Comparison of ENCODE assay signal across 9 cellular contexts in genomic region chr11:76798656-76799055, GRCh38. TPM values are rescaled to one million over a fixed set of nuclear protein-coding genes. Genes with fewer than 3 reads are reported as not detected.
A peak's percentile ranks its signal among the peaks of the same experiment; 100 is the strongest.
DNase-seq lines count a peak whose midpoint lies in the region; FAIRE-seq and TF ChIP-seq lines count a peak whose summit lies in the region.
"Had no signal": no experiment of that assay in that cellular context is flagged by ENCODE, and none has a peak within 500 bp of the region (broad histone marks: within the 10 kb centered on the region; RNA-seq: fewer than 3 reads in every experiment).

No MANE protein-coding gene starts in this region.

- H3F3A ChIP-seq in GM23248 (ENCODE audit: insufficient read depth) = peaks cover 14% of the 10 kb centered on the region

- H3K4me1 ChIP-seq in GM23248 (ENCODE audit: insufficient read depth) (peaks cover 14% of the 10 kb centered on the region), small intestine (ENCODE audit: control insufficient read depth in 2 of 2, insufficient read depth in 1 of 2, low read depth in 1 of 2, low read length in 1 of 2) (peaks cover 3 to 8% of the 10 kb centered on the region in 2 donors)

- H3K27ac ChIP-seq in GM23248 (no peak overlapping the region), WERI-Rb-1 (peak overlapping the region; percentile 10; the same call in 1 of the 2 replicates), small intestine (ENCODE audit: low read depth in 1 of 2, low read length in 1 of 2) (peak overlapping the region; percentile 11 to 50)
- H3K27ac ChIP-seq: SJSA1 had no signal

- H3K27me3 ChIP-seq in GM23248 (replicated peaks; ENCODE audit: insufficient read depth) (no peaks in the 10 kb centered on the region), WERI-Rb-1 (ENCODE audit: insufficient read depth, low read depth, severe bottlenecking) (no peaks in the 10 kb centered on the region), small intestine (ENCODE audit: control insufficient read depth in 2 of 2, insufficient read depth in 2 of 2, low read length in 2 of 2) (no peaks in the 10 kb centered on the region)
- H3K27me3 ChIP-seq: SJSA1 had no signal

- H4K20me1 ChIP-seq in GM23248 (ENCODE audit: insufficient read depth) = no peaks in the 10 kb centered on the region

- peaks cover 29% of the 10 kb centered on the region for H3K79me2 ChIP-seq in GM23248 (ENCODE audit: insufficient read depth)

- H3K9me3 ChIP-seq in GM23248 (ENCODE audit: low read depth) (no peaks in the 10 kb centered on the region), WERI-Rb-1 (ENCODE audit: severe bottlenecking) (no peaks in the 10 kb centered on the region), iPS-18c (ENCODE audit: control insufficient read depth, insufficient read depth, low read length) (no peaks in the 10 kb centered on the region), small intestine (ENCODE audit: control insufficient read depth, low read depth) (no peaks in the 10 kb centered on the region)
- H3K9me3 ChIP-seq: SJSA1 had no signal

- in situ Hi-C loops in GM23248 (cut with MboI) = no loop called here

- no peak for TF ChIP-seq CTCF in WERI-Rb-1 (IDR thresholded peaks at IDR 0.05; ENCODE audit: low read depth, low read length)

- no peaks in the 10 kb centered on the region for H3K9me2 ChIP-seq in GM23248 (ENCODE audit: insufficient read depth)

- no peak for FAIRE-seq in small intestine (lab: Jason Lieb, UNC)

- DNase-seq in GM23248 (no peak), WERI-Rb-1 (no peak), small intestine (no peak), pons (ENCODE audit: low spot score) (no peak), amygdala (lab: John Stamatoyannopoulos, UW) (no peak), HPDE6-E6E7 (ENCODE audit: extremely low spot score) (no peak)
- no peak for DNase-seq in central memory CD4-positive, alpha-beta T cell

- peak overlapping the region; percentile 53 for H3K4me2 ChIP-seq in GM23248 (ENCODE audit: unreplicated experiment)

- H2AFZ ChIP-seq in GM23248 = no peak overlapping the region

- H3K9ac ChIP-seq in GM23248 = no peak overlapping the region

- peak overlapping the region; percentile 54; the same call in 1 of the 2 replicates for H3K4me3 ChIP-seq in GM23248
- H3K4me3 ChIP-seq in WERI-Rb-1 (ENCODE audit: low read depth, low read length) = no peak overlapping the region
- H3K4me3 ChIP-seq in iPS-18c (ENCODE audit: insufficient read depth, low read depth, low read length) = peak overlapping the region; percentile 42; the same call in 1 of the 2 replicates
- H3K4me3 ChIP-seq in small intestine (ENCODE audit: low read depth in 1 of 2, low read length in 2 of 2) = no peak overlapping the region
- H3K4me3 ChIP-seq: SJSA1 had no signal

- H3K36me3 ChIP-seq in GM23248 (ENCODE audit: low read depth) = no peaks in the 10 kb centered on the region
- peaks cover 23% of the 10 kb centered on the region for H3K36me3 ChIP-seq in WERI-Rb-1
- peaks cover 0 to 2% of the 10 kb centered on the region in 2 donors for H3K36me3 ChIP-seq in small intestine (ENCODE audit: control insufficient read depth in 2 of 2, insufficient read depth in 2 of 2, low read length in 2 of 2)

- 61 to 67% methylated on average over 9 of the region's 9 CpGs for WGBS in GM23248 (ENCODE audit: low coverage in 1 of 2, low lambda C conversion rate in 2 of 2, missing lambda C conversion rate in 2 of 2), 2 experiments
- 64 to 70% (median 69%) methylated on average over 9 of the region's 9 CpGs for WGBS in small intestine, 3 donors

RNA-seq across cellular contexts. Expression of gene TSKU, which starts 15.5 kb away (rescaled TPM):
- 30.6 and 40.1 TPM in 2 replicates for total RNA-seq in GM23248 (2014; rRNA removed; shearing (Covaris generic))
- 30.8 and 35.2 TPM in 2 replicates for polyA plus RNA-seq in GM23248 (2016; fragmentation: Nextera tagmentation; extraction: Ambion mirVana)
- polyA plus RNA-seq in small intestine = 10 to 100 TPM; 21.9 to 42.7 (median 22.8) TPM

Comparison
In these comparisons a context has a peak if more than half of its experiments do, and no peak if none do; other contexts are left out.
1. H3K4me3 ChIP-seq: peak in GM23248 (single experiment) and iPS-18c (single experiment); none in WERI-Rb-1 (single experiment) and small intestine (0 of 2).